ENCODE assay signal across 16 cellular contexts in genomic region chr14:24253936-24254335, GRCh38. TPM values are rescaled to one million over a fixed set of nuclear protein-coding genes. Genes with fewer than 3 reads are reported as not detected.
A peak's percentile ranks its signal among the peaks of the same experiment; 100 is the strongest.
DNase-seq lines count a peak whose midpoint lies in the region; ATAC-seq and TF ChIP-seq lines count a peak whose summit lies in the region.
"Had no signal": no experiment of that assay in that cellular context is flagged by ENCODE, and none has a peak within 500 bp of the region (broad histone marks: within the 10 kb centered on the region; RNA-seq: fewer than 3 reads in every experiment).

No MANE protein-coding gene starts in this region.

- H2AFZ ChIP-seq in H9 (ENCODE audit: low read length) = no peak overlapping the region

- no peak overlapping the region for H3K4me2 ChIP-seq in H9 (ENCODE audit: insufficient read depth, insufficient read length, low read length)
- H3K4me2 ChIP-seq: BLaER1 treated with 17β-estradiol and CSF1 and Interleukin-3, amounts not matched to agents 10 nM and 100 nM had no signal

- H3K27me3 Mint-ChIP-seq in MCF 10A (ENCODE audit: insufficient read depth, unreplicated experiment) (no peaks in the 10 kb centered on the region), H9 (ENCODE audit: low read depth) (no peaks in the 10 kb centered on the region; the same call in 1 of the 2 replicates), T-helper 17 cell (no peaks in the 10 kb centered on the region)
- H3K27me3 Mint-ChIP-seq: B cell had no signal

- H3K27ac Mint-ChIP-seq in MCF 10A (ENCODE audit: low read depth, unreplicated experiment) = peak overlapping the region; percentile 23
- peak overlapping the region in 2 of 3 experiments; percentile 12 to 21; a peak in 1 of 7 replicates for H3K27ac Mint-ChIP-seq in H9
- peak overlapping the region; percentile 29 for H3K27ac Mint-ChIP-seq in T-helper 17 cell
- H3K27ac Mint-ChIP-seq in activated naive CD4-positive, alpha-beta T cell treated with anti-CD3 and anti-CD28 coated beads, Interleukin-2, amount 50 U/mL, for 72 hours = no peak overlapping the region
- H3K27ac Mint-ChIP-seq: B cell; CD8-positive, alpha-beta T cell had no signal

- BruUV-seq in MCF 10A (replicated peaks; lab: Mats Ljungman, UMichigan) = no TSS peak

- no peak overlapping the region for H2BK5ac ChIP-seq in H9 (ENCODE audit: insufficient read length, low read length)

- TF ChIP-seq POLR2A in breast epithelium (IDR thresholded peaks at IDR 0.05) (no peak), testis (IDR thresholded peaks at IDR 0.05) (no peak)

- no peaks in the 10 kb centered on the region for H4K20me1 ChIP-seq in H9 (ENCODE audit: control insufficient read depth, insufficient read depth, insufficient read length)
- H4K20me1 ChIP-seq: BLaER1 treated with 17β-estradiol and CSF1 and Interleukin-3, amounts not matched to agents 10 nM and 100 nM had no signal

- no peak for ATAC-seq in T-helper 17 cell
- ATAC-seq in activated naive CD4-positive, alpha-beta T cell treated with anti-CD3 and anti-CD28 coated beads, Interleukin-2, amount 50 U/mL, for 72 hours = no peak
- ATAC-seq: CD8-positive, alpha-beta T cell had no signal

- TF ChIP-seq CTCF in MCF 10A (IDR thresholded peaks at IDR 0.05; ENCODE audit: unreplicated experiment) (no peak), breast epithelium (IDR thresholded peaks at IDR 0.05) (no peak), H9 (conservative IDR thresholded peaks at IDR 0.05) (no peak), testis (IDR thresholded peaks at IDR 0.05) (no peak)

- H3K79me1 ChIP-seq in H9 (ENCODE audit: insufficient read depth, low read depth, low read length, poor library complexity, severe bottlenecking) = no peaks in the 10 kb centered on the region

- POLR2A ChIA-PET in MCF 10A (lab: Yijun Ruan, JAX) = interaction anchor here (0.5 to 1.6 kb wide), 3 partner anchors 9 to 42 kb away, joined by 3 to 4 read pairs (median 3); partner anchors contain the start of gene TGM1

- no peak overlapping the region for H2AK5ac ChIP-seq in H9 (ENCODE audit: insufficient read length, low read length)

- H3K27me3 ChIP-seq in breast epithelium (no peaks in the 10 kb centered on the region), H9 (ENCODE audit: insufficient read depth, low read length) (no peaks in the 10 kb centered on the region), testis (no peaks in the 10 kb centered on the region)
- H3K27me3 ChIP-seq: BLaER1 treated with 17β-estradiol and CSF1 and Interleukin-3, amounts not matched to agents 10 nM and 100 nM had no signal

- DNase-seq in MCF 10A (ENCODE audit: unreplicated experiment) (no peak), breast epithelium (ENCODE audit: low spot score in 2 of 2) (no peak), H9 (peak; percentile 10), T-helper 17 cell (no peak), posterior vena cava (ENCODE audit: low spot score) (peak; percentile 78), ecto neural progenitor cell (ENCODE audit: low spot score) (no peak), testis (no peak)
- DNase-seq in activated naive CD4-positive, alpha-beta T cell treated with anti-CD3 and anti-CD28 coated beads, Interleukin-2, amount 50 U/mL, for 72 hours (ENCODE audit: low spot score in 2 of 2) = no peak
- DNase-seq: Calu3; CD8-positive, alpha-beta T cell; DMS79 treated with DMSO at 0.1 percent for 48 hours; GF-D8; GOT3 had no signal

- H3K9me3 Mint-ChIP-seq in MCF 10A (ENCODE audit: unreplicated experiment) = no peaks in the 10 kb centered on the region
- no peaks in the 10 kb centered on the region for H3K9me3 Mint-ChIP-seq in H9
- no peaks in the 10 kb centered on the region for H3K9me3 Mint-ChIP-seq in activated naive CD4-positive, alpha-beta T cell treated with anti-CD3 and anti-CD28 coated beads, Interleukin-2, amount 50 U/mL, for 72 hours
- H3K9me3 Mint-ChIP-seq: CD8-positive, alpha-beta T cell had no signal

- CTCF ChIA-PET in MCF 10A (lab: Yijun Ruan, JAX) = interaction anchor here (0.9 to 32.3 kb wide), 4 partner anchors 12 to 54 kb away, joined by 4 to 457 read pairs (median 204); partner anchors contain the start of genes CIDEB, DHRS1, NOP9 and TINF2

- H3K56ac ChIP-seq in H9 (ENCODE audit: insufficient read length, low read depth, low read length) = no peak overlapping the region

- H2BK15ac ChIP-seq in H9 (ENCODE audit: low read depth, low read length) = no peak overlapping the region

- H3K36me3 Mint-ChIP-seq in MCF 10A (ENCODE audit: insufficient read depth, unreplicated experiment) (peaks cover 27% of the 10 kb centered on the region), H9 (ENCODE audit: insufficient read depth in 1 of 3, low read depth in 3 of 3) (no peaks in the 10 kb centered on the region), T-helper 17 cell (ENCODE audit: low read depth) (peaks cover 6% of the 10 kb centered on the region)
- peaks cover 0 to 15% of the 10 kb centered on the region in 2 donors for H3K36me3 Mint-ChIP-seq in activated naive CD4-positive, alpha-beta T cell treated with anti-CD3 and anti-CD28 coated beads, Interleukin-2, amount 50 U/mL, for 72 hours

- WGBS in H9 (ENCODE audit: extremely low coverage, insufficient read length, low lambda C conversion rate) = no CpG with 5 or more reads among the region's 7 CpGs
- WGBS in testis, 2 donors = 89 to 90% methylated on average over 5 to 7 of the region's 7 CpGs

- H3T11ph ChIP-seq in H9 (ENCODE audit: low read length) = no peak overlapping the region

- no peak overlapping the region for H2BK12ac ChIP-seq in H9 (ENCODE audit: insufficient read length, low read depth, low read length)

- H3K9me3 ChIP-seq in breast epithelium (no peaks in the 10 kb centered on the region), H9 (ENCODE audit: control insufficient read depth, low read depth, low read length) (no peaks in the 10 kb centered on the region), T-helper 17 cell (ENCODE audit: control insufficient read depth, low read length, poor library complexity, severe bottlenecking) (no peaks in the 10 kb centered on the region), testis (no peaks in the 10 kb centered on the region)
- H3K9me3 ChIP-seq: BLaER1 treated with 17β-estradiol and CSF1 and Interleukin-3, amounts not matched to agents 10 nM and 100 nM; HAP-1 had no signal

- H4K5ac ChIP-seq in H9 (ENCODE audit: insufficient read length, low read depth, low read length) = no peak overlapping the region

- intact Hi-C loops in MCF 10A (cut with micrococcal nuclease) = no loop called here
- intact Hi-C loops in breast epithelium (cut with DNase I; ENCODE audit: low total_unique reads) = no loop called here
- intact Hi-C loops in posterior vena cava (cut with DNase I) = loop anchor here in 1 of 2 donors (10.0 kb wide), 1 partner anchor 51 kb away; the partner anchor contains the start of gene CIDEB
- intact Hi-C loops in testis (cut with DNase I; ENCODE audit: low total_unique reads) = no loop called here

- no peaks in the 10 kb centered on the region for H3K79me2 ChIP-seq in H9 (ENCODE audit: insufficient read depth, low read length)

- no peak overlapping the region for H4K8ac ChIP-seq in H9 (replicated peaks; ENCODE audit: insufficient read length, low read depth, low read length)

- H3K23ac ChIP-seq in H9 (ENCODE audit: insufficient read length, low read depth, low read length) = no peak overlapping the region

- H4K91ac ChIP-seq in H9 (ENCODE audit: insufficient read length, low read depth, low read length) = no peak overlapping the region

- H3K36me3 ChIP-seq in breast epithelium (no peaks in the 10 kb centered on the region), testis (ENCODE audit: low read depth, missing control alignments) (no peaks in the 10 kb centered on the region)
- H3K36me3 ChIP-seq: HAP-1 had no signal

- no peak overlapping the region for H3K18ac ChIP-seq in H9 (ENCODE audit: insufficient read length, low read depth, low read length)

- H3K4me1 Mint-ChIP-seq in MCF 10A (ENCODE audit: insufficient read depth, unreplicated experiment) (peaks cover 14% of the 10 kb centered on the region), H9 (no peaks in the 10 kb centered on the region; a peak in 1 of 4 replicates), T-helper 17 cell (peaks cover 11% of the 10 kb centered on the region)
- H3K4me1 Mint-ChIP-seq: B cell had no signal

- H3K9ac ChIP-seq in H9 (ENCODE audit: extremely low read depth, insufficient read length, low read length) = no peak overlapping the region
- H3K9ac ChIP-seq: BLaER1 treated with 17β-estradiol and CSF1 and Interleukin-3, amounts not matched to agents 10 nM and 100 nM had no signal

- no peak overlapping the region for H3K4ac ChIP-seq in H9 (ENCODE audit: low read depth, low read length)

- H3K27ac ChIP-seq in breast epithelium (no peak overlapping the region), H9 (ENCODE audit: insufficient read length, low read depth, low read length) (no peak overlapping the region), testis (no peak overlapping the region)
- H3K27ac ChIP-seq: BLaER1 treated with 17β-estradiol and CSF1 and Interleukin-3, amounts not matched to agents 10 nM and 100 nM had no signal

- no peaks in the 10 kb centered on the region for H3K23me2 ChIP-seq in H9 (ENCODE audit: insufficient read length, low read depth, low read length, poor library complexity, severe bottlenecking)

- H3K14ac ChIP-seq in H9 (ENCODE audit: insufficient read depth, low read length) = no peak overlapping the region

- no peak overlapping the region for H3K4me3 Mint-ChIP-seq in MCF 10A (ENCODE audit: unreplicated experiment)
- H3K4me3 Mint-ChIP-seq in H9 = no peak overlapping the region
- H3K4me3 Mint-ChIP-seq in T-helper 17 cell = no peak overlapping the region
- H3K4me3 Mint-ChIP-seq: B cell; CD8-positive, alpha-beta T cell had no signal

- no peaks in the 10 kb centered on the region for H3K4me1 ChIP-seq in breast epithelium
- no peaks in the 10 kb centered on the region for H3K4me1 ChIP-seq in H9 (ENCODE audit: insufficient read depth, low read length)
- H3K4me1 ChIP-seq in testis = no peaks in the 10 kb centered on the region
- H3K4me1 ChIP-seq: HAP-1 had no signal

- no peak overlapping the region for H2BK120ac ChIP-seq in H9 (ENCODE audit: low read depth, low read length, poor library complexity, severe bottlenecking)

- no peak overlapping the region for H3K4me3 ChIP-seq in breast epithelium
- no peak overlapping the region for H3K4me3 ChIP-seq in testis
- H3K4me3 ChIP-seq: BLaER1 treated with 17β-estradiol and CSF1 and Interleukin-3, amounts not matched to agents 10 nM and 100 nM; HAP-1 had no signal

- H2BK20ac ChIP-seq in H9 (ENCODE audit: low read depth, low read length, poor library complexity, severe bottlenecking) = no peak overlapping the region

RNA-seq across cellular contexts. Expression of gene TGM1, which starts 9.0 kb away (rescaled TPM):
- total RNA-seq in MCF 10A (2022) (16.9 and 26.2 TPM in 2 replicates), breast epithelium (10 to 100 TPM in 1 of 3 donors, 1 to 10 TPM in 1, under 1 TPM in 1; 0.32 to 18.7 (median 1.6) TPM), H9 (2021) (1.8 and 2.9 TPM in 2 replicates), T-helper 17 cell (1 to 10 TPM; 3.4 to 4.3 TPM), posterior vena cava (1 to 10 TPM in 1 of 2 donors, under 1 TPM in 1; 0.14 to 1.7 TPM), testis (10 to 100 TPM in 1 of 2 donors, 1 to 10 TPM in 1; 3.6 to 10.5 TPM)
- 10 to 100 TPM in 1 of 2 donors, 1 to 10 TPM in 1; 7.9 to 31.6 TPM for total RNA-seq in activated naive CD4-positive, alpha-beta T cell treated with anti-CD3 and anti-CD28 coated beads, Interleukin-2, amount 50 U/mL, for 72 hours
- polyA plus RNA-seq in testis (ENCODE audit: insufficient read depth, low read depth, low replicate concordance) = 5.4 TPM

RNA-seq across cellular contexts. Expression of gene TINF2, which starts 11.5 kb away (rescaled TPM):
- 47.3 and 47.6 TPM in 2 replicates for total RNA-seq in MCF 10A (2022)
- total RNA-seq in breast epithelium = 10 to 100 TPM; 53.1 to 71.9 (median 55.5) TPM
- 41.3 and 47.6 TPM in 2 replicates for total RNA-seq in H9 (2021)
- 100 to 1,000 TPM; 106 to 107 TPM for total RNA-seq in T-helper 17 cell
- total RNA-seq in posterior vena cava = 10 to 100 TPM; 77.8 to 85.1 TPM
- 100 to 1,000 TPM in 1 of 2 donors, 10 to 100 TPM in 1; 80.0 to 101 TPM for total RNA-seq in activated naive CD4-positive, alpha-beta T cell treated with anti-CD3 and anti-CD28 coated beads, Interleukin-2, amount 50 U/mL, for 72 hours
- 10 to 100 TPM; 27.5 to 32.1 TPM for total RNA-seq in testis
- 45.6 TPM for polyA plus RNA-seq in testis (ENCODE audit: insufficient read depth, low read depth, low replicate concordance)

RNA-seq across cellular contexts. Expression of gene RABGGTA, which starts 17.5 kb away (rescaled TPM):
- total RNA-seq in MCF 10A (2022) (51.7 and 75.0 TPM in 2 replicates), breast epithelium (10 to 100 TPM; 24.8 to 41.6 (median 34.4) TPM), H9 (2021) (25.6 and 26.1 TPM in 2 replicates), T-helper 17 cell (10 to 100 TPM; 54.4 to 72.1 TPM), posterior vena cava (10 to 100 TPM; 14.5 to 17.3 TPM), testis (10 to 100 TPM; 70.9 to 90.2 TPM)
- total RNA-seq in activated naive CD4-positive, alpha-beta T cell treated with anti-CD3 and anti-CD28 coated beads, Interleukin-2, amount 50 U/mL, for 72 hours = 10 to 100 TPM; 58.6 to 67.0 TPM
- polyA plus RNA-seq in testis (ENCODE audit: insufficient read depth, low read depth, low replicate concordance) = 33.5 TPM

RNA-seq across cellular contexts. Expression of gene GMPR2, which starts 21.2 kb away (rescaled TPM):
- 77.3 and 79.9 TPM in 2 replicates for total RNA-seq in MCF 10A (2022)
- 10 to 100 TPM; 59.3 to 74.6 (median 66.1) TPM for total RNA-seq in breast epithelium
- 84.7 and 86.9 TPM in 2 replicates for total RNA-seq in H9 (2021)
- total RNA-seq in T-helper 17 cell = 10 to 100 TPM; 37.0 to 44.0 TPM
- total RNA-seq in posterior vena cava = 10 to 100 TPM; 34.4 to 42.0 TPM
- 100 to 1,000 TPM in 1 of 2 donors, 10 to 100 TPM in 1; 62.6 to 106 TPM for total RNA-seq in activated naive CD4-positive, alpha-beta T cell treated with anti-CD3 and anti-CD28 coated beads, Interleukin-2, amount 50 U/mL, for 72 hours
- total RNA-seq in testis = 10 to 100 TPM; 30.0 to 42.2 TPM
- polyA plus RNA-seq in testis (ENCODE audit: insufficient read depth, low read depth, low replicate concordance) = 49.9 TPM

RNA-seq across cellular contexts. Expression of gene NEDD8, which starts 21.8 kb away (rescaled TPM):
- 233 and 243 TPM in 2 replicates for total RNA-seq in MCF 10A (2022)
- 100 to 1,000 TPM; 118 to 165 (median 150) TPM for total RNA-seq in breast epithelium
- total RNA-seq in H9 (2021) = 214 and 225 TPM in 2 replicates
- 10 to 100 TPM; 90.0 to 99.5 TPM for total RNA-seq in T-helper 17 cell
- total RNA-seq in posterior vena cava = 100 to 1,000 TPM; 121 to 125 TPM
- total RNA-seq in activated naive CD4-positive, alpha-beta T cell treated with anti-CD3 and anti-CD28 coated beads, Interleukin-2, amount 50 U/mL, for 72 hours = 100 to 1,000 TPM; 172 to 210 TPM
- 100 to 1,000 TPM in 1 of 2 donors, 10 to 100 TPM in 1; 94.6 to 110 TPM for total RNA-seq in testis
- 180 TPM for polyA plus RNA-seq in testis (ENCODE audit: insufficient read depth, low read depth, low replicate concordance)

Comparison
In these comparisons a context has a peak if more than half of its experiments do, and no peak if none do; other contexts are left out.
1. DNase-seq: peak in H9 (single experiment) and posterior vena cava (single experiment); none in MCF 10A (single experiment), breast epithelium (0 of 2), T-helper 17 cell (0 of 3), ecto neural progenitor cell (single experiment), activated naive CD4-positive, alpha-beta T cell treated with anti-CD3 and anti-CD28 coated beads, Interleukin-2, amount 50 U/mL, for 72 hours (0 of 2) and testis (single experiment).
2. H3K27ac Mint-ChIP-seq: peak in MCF 10A (single experiment), H9 (2 of 3) and T-helper 17 cell (single experiment); none in activated naive CD4-positive, alpha-beta T cell treated with anti-CD3 and anti-CD28 coated beads, Interleukin-2, amount 50 U/mL, for 72 hours (0 of 2).